9 cellular contexts compared by ENCODE assay signal in the genomic region with DNA sequence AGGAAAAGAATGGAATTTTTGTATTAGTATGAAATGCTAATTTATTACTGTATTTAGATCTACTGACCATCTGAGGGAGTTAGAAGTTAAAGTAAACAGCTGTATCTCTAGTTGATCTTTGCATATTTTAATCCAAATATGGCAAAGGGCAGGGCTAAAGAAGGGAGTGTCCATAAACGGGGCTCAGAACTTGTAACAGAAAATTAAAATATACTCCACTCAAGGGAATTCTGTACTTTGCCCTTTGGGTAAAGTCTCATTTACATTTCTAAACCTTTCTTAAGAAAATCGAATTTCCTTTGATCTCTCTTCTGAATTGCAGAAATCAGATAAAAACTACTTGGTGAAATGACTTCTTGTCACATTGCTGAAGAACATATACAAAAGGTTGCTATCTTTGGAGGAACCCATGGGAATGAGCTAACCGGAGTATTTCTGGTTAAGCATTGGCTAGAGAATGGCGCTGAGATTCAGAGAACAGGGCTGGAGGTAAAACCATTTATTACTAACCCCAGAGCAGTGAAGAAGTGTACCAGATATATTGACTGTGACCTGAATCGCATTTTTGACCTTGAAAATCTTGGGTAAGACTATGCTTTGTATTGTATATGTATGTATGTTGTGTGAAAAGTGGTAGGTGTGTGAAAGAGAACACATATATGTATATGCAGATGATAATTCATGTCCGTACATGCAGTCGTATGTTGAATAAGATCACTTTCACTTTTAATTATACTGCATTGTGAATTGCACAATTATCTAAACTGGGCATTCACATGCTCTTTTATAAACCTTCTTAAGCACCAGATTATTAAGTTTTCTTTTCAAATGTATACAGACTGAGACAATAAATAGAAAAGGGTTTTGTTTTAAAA. TPM values are rescaled to one million over a fixed set of nuclear protein-coding genes. Genes with fewer than 3 reads are reported as not detected.
A peak's percentile ranks its signal among the peaks of the same experiment; 100 is the strongest.
DNase-seq lines count a peak whose midpoint lies in the region; ATAC-seq and TF ChIP-seq lines count a peak whose summit lies in the region.
"Had no signal": no experiment of that assay in that cellular context is flagged by ENCODE, and none has a peak within 500 bp of the region (broad histone marks: within the 10 kb centered on the region; RNA-seq: fewer than 3 reads in every experiment).

A gene (plus strand): TSS at position 186 of the 875 bp plus-strand sequence. CDS start 163 bp downstream, at position 349.

- no peak for ATAC-seq in naive thymus-derived CD8-positive, alpha-beta T cell
- ATAC-seq in HG02763 (IDR thresholded peaks at IDR 0.05; ENCODE audit: unreplicated experiment) = no peak

- peaks cover 5 to 15% (median 13%) of the 10 kb centered on the region in 5 donors for H3K27me3 Mint-ChIP-seq in naive thymus-derived CD8-positive, alpha-beta T cell

- H3K27ac Mint-ChIP-seq in naive thymus-derived CD8-positive, alpha-beta T cell = peak within 1 kb of the TSS in 3 of 10 donors; percentile 8 to 75 (median 28)

- peaks cover 18% of the 10 kb centered on the region for H3K4me1 ChIP-seq in ACC112 (ENCODE audit: control insufficient read depth, insufficient read depth, low read length, unreplicated experiment)
- H3K4me1 ChIP-seq in fibroblast of lung (ENCODE audit: control insufficient read depth, extremely low read depth, insufficient read depth, low read length) = no peaks in the 10 kb centered on the region

- H2AFZ ChIP-seq in ACC112 (ENCODE audit: low read length, unreplicated experiment) (peak within 1 kb of the TSS; percentile 98), fibroblast of lung (ENCODE audit: low read length) (peak within 1 kb of the TSS; percentile 72)

- H3K27me3 ChIP-seq in ACC112 (ENCODE audit: insufficient read depth, low read length) (peaks cover 3% of the 10 kb centered on the region; the same call in 1 of the 2 replicates), fibroblast of lung (ENCODE audit: control insufficient read depth, insufficient read depth, low read length) (no peaks in the 10 kb centered on the region)

- TF ChIP-seq CTCF in fibroblast of lung (conservative IDR thresholded peaks at IDR 0.05 in 1 of 2, IDR thresholded peaks at IDR 0.05 in 1 of 2; ENCODE audit: low read depth in 1 of 2, low read length in 2 of 2) = no peak

- H3K4me1 Mint-ChIP-seq in naive thymus-derived CD8-positive, alpha-beta T cell = no peaks in the 10 kb centered on the region

- POLR2A ChIA-PET in naive thymus-derived CD8-positive, alpha-beta T cell (lab: Charles Lee) = no interaction called here

- no peaks in the 10 kb centered on the region for H4K20me1 ChIP-seq in fibroblast of lung (ENCODE audit: control insufficient read depth, extremely low read depth, insufficient read depth, low read length)

- H3K36me3 Mint-ChIP-seq in naive thymus-derived CD8-positive, alpha-beta T cell = no peaks in the 10 kb centered on the region

- H3K27ac ChIP-seq in ACC112 (ENCODE audit: low read depth, low read length) (peak within 1 kb of the TSS; percentile 29), fibroblast of lung (ENCODE audit: insufficient read depth, low read length) (peak within 1 kb of the TSS; percentile 43)

- H3K36me3 ChIP-seq in ACC112 (ENCODE audit: insufficient read depth, low read length) = no peaks in the 10 kb centered on the region
- no peaks in the 10 kb centered on the region for H3K36me3 ChIP-seq in fibroblast of lung (ENCODE audit: control insufficient read depth, insufficient read depth, low read length)

- peak within 1 kb of the TSS; percentile 77 for H3K4me2 ChIP-seq in fibroblast of lung (ENCODE audit: extremely low read depth, insufficient read depth, low read length)

- H3K9ac ChIP-seq in fibroblast of lung (ENCODE audit: insufficient read depth, low read length) = no peak within 1 kb of the TSS

- peak within 1 kb of the TSS; percentile 79 for H3K4me3 ChIP-seq in ACC112 (ENCODE audit: low read depth, low read length)
- peak within 1 kb of the TSS; percentile 53 to 87 (median 60) for H3K4me3 ChIP-seq in fibroblast of lung (replicated peaks in 1 of 4; ENCODE audit: control extremely low read depth in 1 of 4, insufficient read depth in 1 of 4, low read depth in 3 of 4, low read length in 4 of 4)

- DNase-seq in NCI-H526 treated with DMSO at 0.1 percent for 48 hours (lab: John Stamatoyannopoulos, UW) = peak; percentile 79
- DNase-seq in fibroblast of lung (ENCODE audit: low read depth in 2 of 2) = peak in 1 of 2 donors; percentile 68
- DNase-seq in naive thymus-derived CD8-positive, alpha-beta T cell = no peak
- DNase-seq in activated CD8-positive, alpha-beta memory T cell treated with anti-CD3 and anti-CD28 coated beads for 24 hours = no peak
- DNase-seq in stimulated activated CD8-positive, alpha-beta memory T cell treated with anti-CD3 and anti-CD28 coated beads, Interleukin-4, amount 100 ng/mL, for 48 hours = no peak
- DNase-seq in dermis blood vessel endothelial cell = no peak
- DNase-seq: DMS79 had no signal

- H3K79me2 ChIP-seq in ACC112 (ENCODE audit: control insufficient read depth, insufficient read depth, low read length, unreplicated experiment) (no peaks in the 10 kb centered on the region), fibroblast of lung (ENCODE audit: control insufficient read depth, insufficient read depth, low read length) (no peaks in the 10 kb centered on the region)

- H3K9me3 ChIP-seq in fibroblast of lung (ENCODE audit: control insufficient read depth, insufficient read depth, low read depth, low read length) = no peaks in the 10 kb centered on the region

- peak within 1 kb of the TSS; percentile 29 to 73 (median 54) for H3K4me3 Mint-ChIP-seq in naive thymus-derived CD8-positive, alpha-beta T cell

- H3K9me3 Mint-ChIP-seq in naive thymus-derived CD8-positive, alpha-beta T cell = no peaks in the 10 kb centered on the region

RNA-seq across cellular contexts. Expression of the gene that starts here (rescaled TPM):
- total RNA-seq in fibroblast of lung (4.6 and 5.4 TPM in 2 replicates), dermis blood vessel endothelial cell (not detected in 2 replicates)
- polyA plus RNA-seq in fibroblast of lung = 1.3 and 1.7 TPM in 2 replicates
- polyA plus RNA-seq in fibroblast of lung (2012) = 0.47 and 0.99 TPM in 2 replicates
- polyA minus RNA-seq in fibroblast of lung (ENCODE audit: low replicate concordance) = not detected in 2 replicates
- total RNA-seq in naive thymus-derived CD8-positive, alpha-beta T cell = not detected
- polyA plus RNA-seq in naive thymus-derived CD8-positive, alpha-beta T cell = not detected
